Comparison of ENCODE assay signal across 8 cellular contexts in the genomic region with DNA sequence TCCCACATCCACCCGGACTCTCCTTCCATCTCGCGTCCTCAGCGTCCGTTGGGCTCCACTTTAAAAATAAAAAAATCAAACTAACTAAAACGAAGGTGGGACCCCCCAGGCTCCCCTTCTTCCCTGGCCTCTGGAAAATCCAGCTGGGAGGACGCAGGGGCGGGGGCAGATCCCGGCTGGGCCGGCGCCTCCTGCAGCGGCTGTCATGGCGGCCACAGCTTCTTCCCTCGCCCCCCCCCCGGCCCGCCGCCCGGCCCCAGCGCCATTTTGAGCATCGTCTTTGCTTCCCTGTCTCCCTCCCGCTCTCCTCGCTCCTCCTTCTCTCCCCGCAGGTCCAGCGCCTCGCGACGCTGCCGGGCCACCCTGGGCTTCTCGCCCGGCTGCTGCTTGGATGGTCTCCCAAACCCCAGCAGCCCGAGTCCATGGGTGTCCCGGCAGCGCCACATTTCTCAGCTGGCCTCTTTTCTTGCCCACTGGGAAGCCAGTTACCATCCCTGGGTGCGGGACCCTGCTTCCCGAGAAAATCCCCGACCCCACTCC.
DNase-seq lines count a peak whose midpoint lies in the region; ATAC-seq and TF ChIP-seq lines count a peak whose summit lies in the region.

No MANE protein-coding gene starts in this region.

- peak overlapping the region; percentile 89 to 93 for H3K27ac ChIP-seq in coronary artery

- ATAC-seq in stimulated activated naive CD8-positive, alpha-beta T cell treated with anti-CD3 and anti-CD28 coated beads, Interleukin-15, Interleukin-2, amounts not matched to agents 100 U/mL and 50 U/mL, for 24 hours = no peak
- ATAC-seq in HG02973 (IDR thresholded peaks at IDR 0.05; ENCODE audit: unreplicated experiment) (no peak), HG03469 (IDR thresholded peaks at IDR 0.05; ENCODE audit: unreplicated experiment) (no peak)

- TF ChIP-seq CTCF in GM20000 (IDR thresholded peaks at IDR 0.05; ENCODE audit: extremely low read depth, missing control alignments) = no peak
- no peak for TF ChIP-seq CTCF in coronary artery (IDR thresholded peaks at IDR 0.05)

- H3K4me3 ChIP-seq in coronary artery = peak overlapping the region; percentile 87

- DNase-seq in GM20000 (ENCODE audit: low spot score) (peak; percentile 78), UCSD-AML1 (lab: John Stamatoyannopoulos, UW; ENCODE audit: unreplicated experiment) (peak; percentile 50), coronary artery (ENCODE audit: low spot score) (peak; percentile 86), medulla oblongata (ENCODE audit: extremely low spot score) (peak; percentile 86), DMS53 treated with DMSO at 0.1 percent for 48 hours (lab: John Stamatoyannopoulos, UW; ENCODE audit: unreplicated experiment) (no peak)
- DNase-seq in stimulated activated naive CD8-positive, alpha-beta T cell treated with anti-CD3 and anti-CD28 coated beads, Interleukin-15, Interleukin-2, amounts not matched to agents 100 U/mL and 50 U/mL, for 24 hours = peak; percentile 53
